1 cellular context compared by ENCODE assay signal in the genomic region with DNA sequence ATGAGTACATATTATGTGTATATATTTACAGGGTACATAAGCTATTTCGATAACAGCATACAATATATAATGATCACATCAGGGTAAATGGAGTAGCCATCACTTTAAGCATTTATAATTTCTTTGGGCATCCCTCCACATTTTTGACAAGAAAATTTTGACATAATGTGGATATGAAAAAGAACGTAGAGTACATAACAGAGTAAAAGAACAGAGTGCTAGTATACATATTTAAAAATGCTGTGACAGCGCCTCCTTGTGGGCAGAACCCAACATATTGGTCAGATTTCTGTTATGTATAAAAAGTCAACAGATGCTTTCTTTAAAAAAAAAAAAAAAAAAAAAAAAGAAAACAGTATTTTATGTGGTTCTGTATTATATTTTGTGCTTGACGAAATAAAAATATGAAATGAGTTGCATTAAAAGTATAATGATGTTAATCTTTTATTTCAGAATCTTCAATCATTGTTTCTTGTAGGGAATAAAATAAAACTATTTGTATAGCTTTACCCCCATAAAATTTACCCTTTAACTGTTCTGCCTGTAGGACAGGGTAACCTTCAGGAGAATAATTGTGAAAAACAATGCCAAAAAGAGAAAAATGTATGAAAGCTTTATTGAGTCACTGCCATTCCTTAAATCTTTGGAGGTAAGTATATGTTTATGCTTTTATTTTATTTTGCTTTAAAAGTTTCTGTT.
TF ChIP-seq lines count a peak whose summit lies in the region.

No MANE protein-coding gene starts in this region.

TF ChIP-seq in K562, 482 proteins besides CTCF, POLR2A, EP300 and RAD21 (continued from another document and continues in another):
- TF ChIP-seq, protein P1, sequence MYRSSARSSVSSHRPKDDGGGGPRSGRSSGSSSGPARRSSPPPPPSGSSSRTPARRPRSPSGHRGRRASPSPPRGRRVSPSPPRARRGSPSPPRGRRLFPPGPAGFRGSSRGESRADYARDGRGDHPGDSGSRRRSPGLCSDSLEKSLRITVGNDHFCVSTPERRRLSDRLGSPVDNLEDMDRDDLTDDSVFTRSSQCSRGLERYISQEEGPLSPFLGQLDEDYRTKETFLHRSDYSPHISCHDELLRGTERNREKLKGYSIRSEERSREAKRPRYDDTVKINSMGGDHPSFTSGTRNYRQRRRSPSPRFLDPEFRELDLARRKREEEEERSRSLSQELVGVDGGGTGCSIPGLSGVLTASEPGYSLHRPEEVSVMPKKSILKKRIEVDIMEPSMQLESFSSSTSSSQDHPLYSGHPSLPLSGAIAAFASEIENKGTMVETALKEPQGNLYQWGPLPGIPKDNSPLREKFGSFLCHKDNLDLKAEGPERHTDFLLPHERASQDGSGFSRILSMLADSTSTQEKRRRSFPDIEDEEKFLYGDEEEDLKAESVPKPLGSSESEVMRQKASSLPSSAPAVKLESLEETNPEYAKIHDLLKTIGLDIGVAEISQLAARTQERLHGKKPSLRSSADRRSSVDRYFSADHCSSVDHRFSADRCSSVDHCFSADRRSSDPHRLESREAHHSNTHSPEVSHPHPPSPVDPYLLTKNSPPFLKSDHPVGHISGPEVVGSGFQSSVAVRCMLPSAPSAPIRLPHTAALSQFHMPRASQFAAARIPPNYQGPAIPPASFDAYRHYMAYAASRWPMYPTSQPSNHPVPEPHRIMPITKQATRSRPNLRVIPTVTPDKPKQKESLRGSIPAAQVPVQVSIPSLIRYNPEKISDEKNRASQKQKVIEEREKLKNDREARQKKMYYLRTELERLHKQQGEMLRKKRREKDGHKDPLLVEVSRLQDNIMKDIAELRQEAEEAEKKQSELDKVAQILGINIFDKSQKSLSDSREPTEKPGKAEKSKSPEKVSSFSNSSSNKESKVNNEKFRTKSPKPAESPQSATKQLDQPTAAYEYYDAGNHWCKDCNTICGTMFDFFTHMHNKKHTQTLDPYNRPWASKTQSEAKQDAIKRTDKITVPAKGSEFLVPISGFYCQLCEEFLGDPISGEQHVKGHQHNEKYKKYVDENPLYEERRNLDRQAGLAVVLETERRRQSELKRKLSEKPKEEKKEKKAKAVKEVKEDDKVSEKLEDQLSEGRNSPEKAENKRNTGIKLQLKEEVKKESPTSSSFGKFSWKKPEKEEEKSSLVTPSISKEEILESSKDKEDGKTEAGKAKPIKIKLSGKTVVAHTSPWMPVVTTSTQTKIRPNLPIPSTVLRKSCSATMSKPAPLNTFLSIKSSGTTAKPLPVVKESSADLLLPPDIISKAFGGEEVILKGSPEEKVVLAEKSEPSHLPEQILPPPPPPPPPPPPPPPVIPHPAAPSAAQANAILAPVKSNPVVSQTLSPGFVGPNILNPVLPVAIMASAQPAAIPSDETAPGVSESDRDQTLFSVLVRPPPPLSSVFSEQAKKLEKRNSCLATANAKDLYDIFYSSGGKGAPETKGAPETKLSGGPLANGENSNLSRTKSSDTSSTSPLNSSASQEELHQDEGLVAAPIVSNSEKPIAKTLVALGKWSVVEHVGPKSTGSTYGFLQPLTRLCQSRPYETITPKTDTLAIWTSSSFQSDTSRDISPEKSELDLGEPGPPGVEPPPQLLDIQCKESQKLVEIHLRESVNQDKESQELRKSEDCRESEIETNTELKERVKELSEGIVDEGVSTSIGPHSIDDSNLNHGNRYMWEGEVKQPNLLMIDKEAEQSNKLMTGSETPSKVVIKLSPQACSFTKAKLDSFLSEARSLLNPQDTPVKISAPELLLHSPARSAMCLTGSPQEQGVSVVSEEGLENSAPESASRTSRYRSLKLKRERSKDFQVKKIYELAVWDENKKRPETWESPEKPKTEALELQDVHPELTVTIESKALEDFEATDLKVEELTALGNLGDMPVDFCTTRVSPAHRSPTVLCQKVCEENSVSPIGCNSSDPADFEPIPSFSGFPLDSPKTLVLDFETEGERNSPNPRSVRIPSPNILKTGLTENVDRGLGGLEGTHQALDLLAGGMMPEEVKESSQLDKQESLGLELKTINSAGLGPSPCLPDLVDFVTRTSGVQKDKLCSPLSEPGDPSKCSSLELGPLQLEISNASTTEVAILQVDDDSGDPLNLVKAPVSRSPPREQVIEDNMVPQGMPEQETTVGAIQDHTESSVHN (IDR thresholded peaks at IDR 0.05; ENCODE audit: borderline replicate concordance in 1 of 2, low read depth in 1 of 2) = 0 out of 4 replicates have a peak, but pooled peaks of 1 of the 2 experiments have one; percentile 22
- TF ChIP-seq GTF2E2 (tag; IDR thresholded peaks at IDR 0.05) (0 out of 2 replicates have a peak, but pooled peaks have one; percentile 28), EP400 (IDR thresholded peaks at IDR 0.05) (peak; percentile 40), FOXM1 (IDR thresholded peaks at IDR 0.05; ENCODE audit: low read depth) (0 out of 2 replicates have a peak, but pooled peaks have one; percentile 19), FOXM1 (CRISPR knock-in tag; IDR thresholded peaks at IDR 0.05; ENCODE audit: low read depth) (no peak), SP1 (CRISPR knock-in tag; IDR thresholded peaks at IDR 0.05) (no peak), SETDB1 (IDR thresholded peaks at IDR 0.05; ENCODE audit: low read length) (no peak), HSF4 (CRISPR knock-in tag; IDR thresholded peaks at IDR 0.05; ENCODE audit: borderline replicate concordance) (peak; percentile 35; the same call in 1 of the 2 replicates), ARID2 (IDR thresholded peaks at IDR 0.05) (peak; percentile 79), DPF2 (IDR thresholded peaks at IDR 0.05) (0 out of 2 replicates have a peak, but pooled peaks have one; percentile 24), SAP30 (IDR thresholded peaks at IDR 0.05; ENCODE audit: borderline replicate concordance, insufficient read depth, low read depth, low read length, poor library complexity, severe bottlenecking) (no peak), C11orf30 (IDR thresholded peaks at IDR 0.05; ENCODE audit: low read depth) (peak; percentile 16; the same call in 1 of the 2 replicates), ARNT (IDR thresholded peaks at IDR 0.05) (0 out of 4 replicates have a peak, but pooled peaks of 1 of the 2 experiments have one; percentile 34), MAZ (CRISPR knock-in tag; conservative IDR thresholded peaks at IDR 0.05 in 1 of 2, IDR thresholded peaks at IDR 0.05 in 1 of 2) (peak in 1 of 2 experiments; percentile 32; a peak in 1 of 4 replicates), TAL1 (IDR thresholded peaks at IDR 0.05) (0 out of 2 replicates have a peak, but pooled peaks have one; percentile 1), TFE3 (CRISPR knock-in tag; IDR thresholded peaks at IDR 0.05) (no peak), ZNF12 (CRISPR knock-in tag; IDR thresholded peaks at IDR 0.05) (no peak), HDAC6 (IDR thresholded peaks at IDR 0.05; ENCODE audit: low read depth, low read length) (no peak), SIN3B (IDR thresholded peaks at IDR 0.05; ENCODE audit: low read depth) (no peak), THRAP3 (IDR thresholded peaks at IDR 0.05; ENCODE audit: borderline replicate concordance) (0 out of 2 replicates have a peak, but pooled peaks have one; percentile 13), ZNF274 (IDR thresholded peaks at IDR 0.05; ENCODE audit: borderline replicate concordance, low read depth, low read length) (peak; percentile 12; the same call in 1 of the 2 replicates), RFX5 (IDR thresholded peaks at IDR 0.05; ENCODE audit: low read depth, low read length) (no peak), ZNF316 (IDR thresholded peaks at IDR 0.05) (peak; percentile 58), ADNP (tag; IDR thresholded peaks at IDR 0.05) (peak; percentile 66), SMC3 (conservative IDR thresholded peaks at IDR 0.05; ENCODE audit: insufficient read depth, low read depth, low read length) (peak; percentile 87), ZNF512 (tag; IDR thresholded peaks at IDR 0.05) (peak; percentile 63; the same call in 1 of the 2 replicates), LCOR (CRISPR knock-in tag; IDR thresholded peaks at IDR 0.05) (0 out of 2 replicates have a peak, but pooled peaks have one; percentile 32), POLR2H (tag; IDR thresholded peaks at IDR 0.05; ENCODE audit: low read depth) (peak; percentile 63), HLTF (IDR thresholded peaks at IDR 0.05) (0 out of 2 replicates have a peak, but pooled peaks have one; percentile 30), MECOM (CRISPR knock-in tag; IDR thresholded peaks at IDR 0.05) (0 out of 2 replicates have a peak, but pooled peaks have one; percentile 60), TEAD4 (IDR thresholded peaks at IDR 0.05; ENCODE audit: low read length) (peak; percentile 24; the same call in 1 of the 2 replicates), TEAD4 (CRISPR knock-in tag; IDR thresholded peaks at IDR 0.05; ENCODE audit: borderline replicate concordance) (no peak), GATAD2B (IDR thresholded peaks at IDR 0.05; ENCODE audit: borderline replicate concordance) (peak; percentile 71; the same call in 1 of the 2 replicates), ARID1B (IDR thresholded peaks at IDR 0.05) (0 out of 2 replicates have a peak, but pooled peaks have one; percentile 15)
- TF ChIP-seq, protein P2, sequence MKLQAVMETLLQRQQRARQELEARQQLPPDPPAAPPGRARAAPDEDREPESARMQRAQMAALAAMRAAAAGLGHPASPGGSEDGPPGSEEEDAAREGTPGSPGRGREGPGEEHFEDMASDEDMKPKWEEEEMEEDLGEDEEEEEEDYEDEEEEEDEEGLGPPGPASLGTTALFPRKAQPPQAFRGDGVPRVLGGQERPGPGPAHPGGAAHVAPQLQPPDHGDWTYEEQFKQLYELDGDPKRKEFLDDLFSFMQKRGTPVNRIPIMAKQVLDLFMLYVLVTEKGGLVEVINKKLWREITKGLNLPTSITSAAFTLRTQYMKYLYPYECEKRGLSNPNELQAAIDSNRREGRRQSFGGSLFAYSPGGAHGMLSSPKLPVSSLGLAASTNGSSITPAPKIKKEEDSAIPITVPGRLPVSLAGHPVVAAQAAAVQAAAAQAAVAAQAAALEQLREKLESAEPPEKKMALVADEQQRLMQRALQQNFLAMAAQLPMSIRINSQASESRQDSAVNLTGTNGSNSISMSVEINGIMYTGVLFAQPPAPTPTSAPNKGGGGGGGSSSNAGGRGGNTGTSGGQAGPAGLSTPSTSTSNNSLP (IDR thresholded peaks at IDR 0.05; ENCODE audit: borderline replicate concordance, low read depth, low read length) = peak; percentile 85; the same call in 1 of the 2 replicates
- TF ChIP-seq, protein P3, sequence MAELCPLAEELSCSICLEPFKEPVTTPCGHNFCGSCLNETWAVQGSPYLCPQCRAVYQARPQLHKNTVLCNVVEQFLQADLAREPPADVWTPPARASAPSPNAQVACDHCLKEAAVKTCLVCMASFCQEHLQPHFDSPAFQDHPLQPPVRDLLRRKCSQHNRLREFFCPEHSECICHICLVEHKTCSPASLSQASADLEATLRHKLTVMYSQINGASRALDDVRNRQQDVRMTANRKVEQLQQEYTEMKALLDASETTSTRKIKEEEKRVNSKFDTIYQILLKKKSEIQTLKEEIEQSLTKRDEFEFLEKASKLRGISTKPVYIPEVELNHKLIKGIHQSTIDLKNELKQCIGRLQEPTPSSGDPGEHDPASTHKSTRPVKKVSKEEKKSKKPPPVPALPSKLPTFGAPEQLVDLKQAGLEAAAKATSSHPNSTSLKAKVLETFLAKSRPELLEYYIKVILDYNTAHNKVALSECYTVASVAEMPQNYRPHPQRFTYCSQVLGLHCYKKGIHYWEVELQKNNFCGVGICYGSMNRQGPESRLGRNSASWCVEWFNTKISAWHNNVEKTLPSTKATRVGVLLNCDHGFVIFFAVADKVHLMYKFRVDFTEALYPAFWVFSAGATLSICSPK (IDR thresholded peaks at IDR 0.05; ENCODE audit: borderline replicate concordance) = 0 out of 2 replicates have a peak, but pooled peaks have one; percentile 15
- TF ChIP-seq, protein P4, sequence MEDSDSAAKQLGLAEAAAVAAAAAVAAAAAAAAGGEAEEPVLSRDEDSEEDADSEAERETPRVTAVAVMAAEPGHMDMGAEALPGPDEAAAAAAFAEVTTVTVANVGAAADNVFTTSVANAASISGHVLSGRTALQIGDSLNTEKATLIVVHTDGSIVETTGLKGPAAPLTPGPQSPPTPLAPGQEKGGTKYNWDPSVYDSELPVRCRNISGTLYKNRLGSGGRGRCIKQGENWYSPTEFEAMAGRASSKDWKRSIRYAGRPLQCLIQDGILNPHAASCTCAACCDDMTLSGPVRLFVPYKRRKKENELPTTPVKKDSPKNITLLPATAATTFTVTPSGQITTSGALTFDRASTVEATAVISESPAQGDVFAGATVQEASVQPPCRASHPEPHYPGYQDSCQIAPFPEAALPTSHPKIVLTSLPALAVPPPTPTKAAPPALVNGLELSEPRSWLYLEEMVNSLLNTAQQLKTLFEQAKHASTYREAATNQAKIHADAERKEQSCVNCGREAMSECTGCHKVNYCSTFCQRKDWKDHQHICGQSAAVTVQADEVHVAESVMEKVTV (CRISPR knock-in tag; IDR thresholded peaks at IDR 0.05) = peak; percentile 82
- TF ChIP-seq, protein P5, sequence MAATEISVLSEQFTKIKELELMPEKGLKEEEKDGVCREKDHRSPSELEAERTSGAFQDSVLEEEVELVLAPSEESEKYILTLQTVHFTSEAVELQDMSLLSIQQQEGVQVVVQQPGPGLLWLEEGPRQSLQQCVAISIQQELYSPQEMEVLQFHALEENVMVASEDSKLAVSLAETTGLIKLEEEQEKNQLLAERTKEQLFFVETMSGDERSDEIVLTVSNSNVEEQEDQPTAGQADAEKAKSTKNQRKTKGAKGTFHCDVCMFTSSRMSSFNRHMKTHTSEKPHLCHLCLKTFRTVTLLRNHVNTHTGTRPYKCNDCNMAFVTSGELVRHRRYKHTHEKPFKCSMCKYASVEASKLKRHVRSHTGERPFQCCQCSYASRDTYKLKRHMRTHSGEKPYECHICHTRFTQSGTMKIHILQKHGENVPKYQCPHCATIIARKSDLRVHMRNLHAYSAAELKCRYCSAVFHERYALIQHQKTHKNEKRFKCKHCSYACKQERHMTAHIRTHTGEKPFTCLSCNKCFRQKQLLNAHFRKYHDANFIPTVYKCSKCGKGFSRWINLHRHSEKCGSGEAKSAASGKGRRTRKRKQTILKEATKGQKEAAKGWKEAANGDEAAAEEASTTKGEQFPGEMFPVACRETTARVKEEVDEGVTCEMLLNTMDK (IDR thresholded peaks at IDR 0.05; ENCODE audit: borderline replicate concordance, insufficient read depth, low read depth, low read length, poor library complexity, severe bottlenecking) = peak; percentile 29
